In the genomic region with DNA sequence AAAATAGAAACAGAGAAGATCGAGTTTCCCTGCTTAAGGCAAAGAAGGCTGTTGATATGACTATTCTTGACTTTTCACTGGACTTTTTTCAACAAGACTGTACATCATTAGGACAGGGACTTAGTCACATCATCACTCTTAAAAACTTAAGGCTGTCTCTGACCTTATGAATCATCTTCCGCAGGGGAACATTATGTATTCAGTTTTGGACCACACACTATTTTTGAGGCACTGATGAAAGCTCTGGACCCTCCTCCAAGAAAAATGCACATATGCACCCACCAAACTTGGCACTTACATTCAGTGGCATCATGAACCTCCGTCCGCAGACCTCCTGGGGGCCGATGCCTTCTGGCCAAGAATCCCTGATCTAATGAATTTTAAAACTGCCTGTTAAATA, we compare ENCODE assay signal across 19 cellular contexts.
DNase-seq lines count a peak whose midpoint lies in the region; ATAC-seq and TF ChIP-seq lines count a peak whose summit lies in the region.
"Had no signal": no experiment of that assay in that cellular context is flagged by ENCODE, and none has a peak within 500 bp of the region (broad histone marks: within the 10 kb centered on the region; RNA-seq: fewer than 3 reads in every experiment).

No MANE protein-coding gene starts in this region.

- DNase-seq in LHCN-M2 (ENCODE audit: low read depth) (peak; percentile 90), esophagus muscularis mucosa (ENCODE audit: extremely low spot score) (no peak), omental fat pad (ENCODE audit: low spot score) (no peak), NCI-H1436 (lab: John Stamatoyannopoulos, UW) (no peak), COR-L47 (lab: John Stamatoyannopoulos, UW) (no peak)
- no peak for DNase-seq in activated naive CD4-positive, alpha-beta T cell treated with anti-CD3 and anti-CD28 coated beads, Interleukin-2, amount 50 U/mL, for 16 hours
- no peak for DNase-seq in activated naive CD4-positive, alpha-beta T cell (lab: John Stamatoyannopoulos, UW)
- DNase-seq: activated CD4-positive, alpha-beta T cell treated with anti-CD3 and anti-CD28 coated beads, Interleukin-2, amount 50 U/mL, for 48 hours; activated T-cell treated with anti-CD3 and anti-CD28 coated beads, Interleukin-2, amount 50 U/mL, for 48 hours; CD4-positive, CD25-positive, alpha-beta regulatory T cell; hippocampal formation; kidney glomerular epithelial cell; MG63; NCI-H187 treated with DMSO at 0.1 percent for 48 hours; NCI-H510A; stimulated activated CD4-positive, alpha-beta T cell treated with anti-CD3 and anti-CD28 coated beads, Interleukin-15, amount 100 ng/mL, for 24 hours; stimulated activated naive CD8-positive, alpha-beta T cell treated with anti-CD3 and anti-CD28 coated beads, Interleukin-15, amount 100 ng/mL, for 72 hours had no signal

- no peak for TF ChIP-seq CTCF in esophagus muscularis mucosa (IDR thresholded peaks at IDR 0.05)
- TF ChIP-seq CTCF in omental fat pad (IDR thresholded peaks at IDR 0.05) = no peak

- H3K36me3 ChIP-seq in esophagus muscularis mucosa = no peaks in the 10 kb centered on the region
- H3K36me3 ChIP-seq: MG63, prostate gland had no signal

- H3K9me3 ChIP-seq in esophagus muscularis mucosa = no peaks in the 10 kb centered on the region
- H3K9me3 ChIP-seq: MG63, prostate gland had no signal

- intact Hi-C loops in esophagus muscularis mucosa (cut with DNase I) = no loop called here

- H3K27me3 ChIP-seq in esophagus muscularis mucosa = no peaks in the 10 kb centered on the region
- H3K27me3 ChIP-seq: MG63 had no signal

- TF ChIP-seq EP300 in esophagus muscularis mucosa (IDR thresholded peaks at IDR 0.05) = no peak

- no peak overlapping the region for H3K4me3 ChIP-seq in esophagus muscularis mucosa
- H3K4me3 ChIP-seq: GM12878, MG63, prostate gland had no signal

- peak overlapping the region; percentile 74 to 87 (median 79) for H3K27ac ChIP-seq in esophagus muscularis mucosa (replicated peaks in 1 of 4)

- peak; percentile 53 for ATAC-seq in omental fat pad (ENCODE audit: low FRiP score)
- ATAC-seq: GM12878; stimulated activated naive CD8-positive, alpha-beta T cell treated with anti-CD3 and anti-CD28 coated beads, Interleukin-15, amount 100 ng/mL, for 72 hours had no signal

- peaks cover 27 to 99% (median 98%) of the 10 kb centered on the region in 4 donors for H3K4me1 ChIP-seq in esophagus muscularis mucosa
- H3K4me1 ChIP-seq: prostate gland had no signal

- no peak for TF ChIP-seq POLR2A in esophagus muscularis mucosa (IDR thresholded peaks at IDR 0.05; ENCODE audit: low read depth)

- 45% methylated on average over 5 of the region's 5 CpGs for WGBS in esophagus muscularis mucosa
